Comparison of ENCODE assay signal across 12 cellular contexts in genomic region chr4:88880501-88881226, GRCh38.
A peak's percentile ranks its signal among the peaks of the same experiment; 100 is the strongest.
DNase-seq lines count a peak whose midpoint lies in the region; ATAC-seq and TF ChIP-seq lines count a peak whose summit lies in the region.
"Had no signal": no experiment of that assay in that cellular context is flagged by ENCODE, and none has a peak within 500 bp of the region (broad histone marks: within the 10 kb centered on the region; RNA-seq: fewer than 3 reads in every experiment).

No MANE protein-coding gene starts in this region.

- H3K4me1 ChIP-seq in left ventricle myocardium inferior (no peaks in the 10 kb centered on the region), thyroid gland (peaks cover 6% of the 10 kb centered on the region in 2 donors)

- no peak for TF ChIP-seq POLR2A in thyroid gland (IDR thresholded peaks at IDR 0.05)

- H3K4me3 ChIP-seq in left ventricle myocardium inferior (no peak overlapping the region), fibroblast of villous mesenchyme (ENCODE audit: low read depth, low read length) (no peak overlapping the region), thyroid gland (replicated peaks in 1 of 3) (no peak overlapping the region)

- DNase-seq in left ventricle myocardium inferior (no peak), left cardiac atrium (no peak), NCI-H2227 treated with DMSO at 0.1 percent for 48 hours (lab: John Stamatoyannopoulos, UW) (peak; percentile 47), fibroblast of villous mesenchyme (ENCODE audit: low read depth) (peak; percentile 45), thyroid gland (peak; percentile 30 to 35), RWPE1 (ENCODE audit: low spot score) (no peak)
- DNase-seq in effector CD8-positive, alpha-beta T cell (lab: John Stamatoyannopoulos, UW), result no peak
- no peak for DNase-seq in activated naive CD4-positive, alpha-beta T cell (lab: John Stamatoyannopoulos, UW)
- DNase-seq: head of caudate nucleus had no signal

- intact Hi-C loops in left ventricle myocardium inferior (cut with micrococcal nuclease), result no loop called here
- intact Hi-C loops in left cardiac atrium (cut with DNase I), result no loop called here
- intact Hi-C loops in thyroid gland (cut with DNase I), result no loop called here

- H3K27me3 ChIP-seq in left ventricle myocardium inferior (ENCODE audit: low read depth) (no peaks in the 10 kb centered on the region), thyroid gland (no peaks in the 10 kb centered on the region)
- H3K27me3 ChIP-seq: brain microvascular endothelial cell, neutrophil had no signal

- H3K36me3 ChIP-seq in left ventricle myocardium inferior (no peaks in the 10 kb centered on the region), thyroid gland (no peaks in the 10 kb centered on the region)
- H3K36me3 ChIP-seq: brain microvascular endothelial cell, neutrophil had no signal

- CTCF ChIA-PET in RWPE1 (lab: Yijun Ruan, JAX), result no interaction called here

- POLR2A ChIA-PET in RWPE1 (lab: Yijun Ruan, JAX; ENCODE audit: low non-redundant PET), result no interaction called here

- H3K9me3 ChIP-seq in left ventricle myocardium inferior (replicated peaks), result peaks cover 3% of the 10 kb centered on the region
- H3K9me3 ChIP-seq in thyroid gland, result no peaks in the 10 kb centered on the region
- H3K9me3 ChIP-seq: neutrophil had no signal

- 62 to 64% methylated on average over 9 to 10 of the region's 11 CpGs for WGBS in thyroid gland, 2 donors

- ATAC-seq in left cardiac atrium, result no peak
- ATAC-seq: HCT116 had no signal

- TF ChIP-seq CTCF in left ventricle myocardium inferior (IDR thresholded peaks at IDR 0.05; ENCODE audit: borderline replicate concordance) (no peak), fibroblast of villous mesenchyme (IDR thresholded peaks at IDR 0.05; ENCODE audit: insufficient read depth, low read depth, low read length) (no peak), thyroid gland (IDR thresholded peaks at IDR 0.05) (no peak), RWPE1 (conservative IDR thresholded peaks at IDR 0.05; ENCODE audit: low read depth) (no peak)

- H3K27ac ChIP-seq in left ventricle myocardium inferior (replicated peaks) (peak overlapping the region; percentile 22), thyroid gland (peak overlapping the region in 1 of 3 donors; percentile 14), RWPE1 (no peak overlapping the region)
- H3K27ac ChIP-seq: brain microvascular endothelial cell, neutrophil had no signal

Comparison
In these comparisons a context has a peak if more than half of its experiments do, and no peak if none do; other contexts are left out.
1. DNase-seq: peak in NCI-H2227 treated with DMSO at 0.1 percent for 48 hours (single experiment), fibroblast of villous mesenchyme (single experiment) and thyroid gland (2 of 2); none in left ventricle myocardium inferior (single experiment), left cardiac atrium (single experiment), effector CD8-positive, alpha-beta T cell (single experiment), RWPE1 (single experiment) and activated naive CD4-positive, alpha-beta T cell (0 of 4).